36 cellular contexts compared by ENCODE assay signal in the genomic region with DNA sequence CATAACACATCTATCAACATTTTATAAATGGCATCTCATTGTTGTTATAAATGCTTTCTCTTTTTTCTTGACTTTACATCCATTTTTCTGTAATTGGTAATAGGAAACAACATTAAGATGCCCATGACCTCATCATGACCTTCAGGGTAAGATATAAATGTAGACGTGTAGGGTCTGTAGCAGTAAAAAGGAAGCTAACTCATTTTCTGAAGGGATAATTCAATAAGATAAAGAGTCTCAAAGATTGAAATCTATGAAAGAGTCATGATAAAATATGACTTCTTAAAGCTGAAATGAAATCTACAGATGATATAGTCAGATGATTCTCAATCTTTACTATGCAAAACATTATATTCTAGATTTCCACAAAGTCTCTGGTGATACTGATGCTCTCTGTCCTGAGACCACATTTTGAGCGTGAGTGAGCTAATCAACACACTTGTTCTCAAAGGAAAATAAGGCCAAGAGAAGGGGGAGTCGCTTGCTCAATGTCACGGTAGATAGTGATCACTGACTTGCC.
"Had no signal": no experiment of that assay in that cellular context is flagged by ENCODE, and none has a peak within 500 bp of the region (broad histone marks: within the 10 kb centered on the region; RNA-seq: fewer than 3 reads in every experiment).

No MANE protein-coding gene starts in this region.

- DNase-seq: Karpas-422, Kasumi-1, MG63, MM.1S, MV-4-11, NCI-H1048, NCI-H1092, NCI-H1092 treated with DMSO at 0.1 percent for 48 hours, NCI-H1105, NCI-H1105 treated with DMSO at 0.1 percent for 48 hours, NCI-H1417, NCI-H1417 treated with DMSO at 0.1 percent for 48 hours, NCI-H1436, NCI-H1436 treated with DMSO at 0.1 percent for 48 hours, NCI-H146, NCI-H1694, NCI-H1694 treated with DMSO at 0.1 percent for 48 hours, NCI-H187, NCI-H187 treated with DMSO at 0.1 percent for 48 hours, NCI-H1930, NCI-H2029, NCI-H2029 treated with DMSO at 0.1 percent for 48 hours, NCI-H2081, NCI-H2081 treated with DMSO at 0.1 percent for 48 hours, NCI-H2107, NCI-H2171, NCI-H2171 treated with DMSO at 0.1 percent for 48 hours, NCI-H2227 treated with DMSO at 0.1 percent for 48 hours, NCI-H226, NCI-H345, NCI-H446, NCI-H446 treated with DMSO at 0.1 percent for 48 hours, NCI-H510A, NCI-H510A treated with DMSO at 0.1 percent for 48 hours, NCI-H524, NCI-H524 treated with DMSO at 0.1 percent for 48 hours had no signal
